1 cellular context compared by ENCODE assay signal in the genomic region with DNA sequence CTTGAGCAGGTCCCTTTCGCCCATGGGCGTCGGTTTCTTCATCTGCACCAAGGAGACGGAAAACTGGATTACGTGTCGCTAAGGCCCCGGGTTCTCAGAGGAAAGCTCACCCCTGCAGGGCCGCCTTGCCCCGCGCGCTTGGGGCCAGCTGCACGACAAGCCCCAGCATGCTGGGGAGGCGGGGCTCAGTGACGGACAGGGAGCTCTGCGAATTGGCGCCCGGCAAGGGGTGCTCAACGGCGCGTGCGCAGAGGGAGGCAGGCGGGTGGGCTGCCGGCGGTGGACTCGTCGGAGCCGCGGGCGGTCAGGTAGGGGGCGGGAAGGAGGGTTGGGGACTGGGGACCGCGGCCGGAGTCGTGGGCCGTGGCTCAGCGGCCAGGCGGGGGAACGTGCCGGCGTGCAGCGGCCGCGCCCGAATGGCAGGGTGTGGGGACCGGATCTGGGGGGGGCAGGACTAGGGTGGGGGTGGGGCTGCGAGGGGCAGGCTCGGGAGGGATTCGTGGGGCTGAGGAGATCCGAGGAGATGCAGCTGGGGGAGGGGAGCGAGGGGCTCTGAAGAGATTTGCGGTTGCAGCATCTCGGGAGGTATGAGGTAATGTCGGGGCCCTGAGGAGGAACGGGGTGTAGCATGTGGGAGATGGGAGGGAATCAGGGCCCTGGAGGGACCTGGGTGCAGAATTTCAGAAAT.
A peak's percentile ranks its signal among the peaks of the same experiment; 100 is the strongest.
TF ChIP-seq lines count a peak whose summit lies in the region.

A gene with protein sequence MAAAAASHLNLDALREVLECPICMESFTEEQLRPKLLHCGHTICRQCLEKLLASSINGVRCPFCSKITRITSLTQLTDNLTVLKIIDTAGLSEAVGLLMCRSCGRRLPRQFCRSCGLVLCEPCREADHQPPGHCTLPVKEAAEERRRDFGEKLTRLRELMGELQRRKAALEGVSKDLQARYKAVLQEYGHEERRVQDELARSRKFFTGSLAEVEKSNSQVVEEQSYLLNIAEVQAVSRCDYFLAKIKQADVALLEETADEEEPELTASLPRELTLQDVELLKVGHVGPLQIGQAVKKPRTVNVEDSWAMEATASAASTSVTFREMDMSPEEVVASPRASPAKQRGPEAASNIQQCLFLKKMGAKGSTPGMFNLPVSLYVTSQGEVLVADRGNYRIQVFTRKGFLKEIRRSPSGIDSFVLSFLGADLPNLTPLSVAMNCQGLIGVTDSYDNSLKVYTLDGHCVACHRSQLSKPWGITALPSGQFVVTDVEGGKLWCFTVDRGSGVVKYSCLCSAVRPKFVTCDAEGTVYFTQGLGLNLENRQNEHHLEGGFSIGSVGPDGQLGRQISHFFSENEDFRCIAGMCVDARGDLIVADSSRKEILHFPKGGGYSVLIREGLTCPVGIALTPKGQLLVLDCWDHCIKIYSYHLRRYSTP (plus strand): TSS at position 232 of the 688 bp plus-strand sequence. CDS start 10,438 bp downstream, outside the sequence.

TF ChIP-seq in HepG2, 621 proteins besides CTCF, POLR2A, EP300 and RAD21 (continued from another document and continues in another):
- TF ChIP-seq, protein P1, sequence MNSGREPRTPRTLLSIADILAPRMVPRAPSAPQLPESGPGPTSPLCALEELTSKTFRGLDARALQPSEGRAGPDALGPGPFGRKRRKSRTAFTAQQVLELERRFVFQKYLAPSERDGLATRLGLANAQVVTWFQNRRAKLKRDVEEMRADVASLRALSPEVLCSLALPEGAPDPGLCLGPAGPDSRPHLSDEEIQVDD (CRISPR knock-in tag; IDR thresholded peaks at IDR 0.05; ENCODE audit: borderline replicate concordance), result peak; percentile 21; the same call in 1 of the 2 replicates
- TF ChIP-seq ZNF234 (CRISPR knock-in tag; conservative IDR thresholded peaks at IDR 0.05) (no peak), FLYWCH1 (CRISPR knock-in tag; IDR thresholded peaks at IDR 0.05) (no peak), HNRNPL (IDR thresholded peaks at IDR 0.05; ENCODE audit: low read depth, low read length) (no peak), GLI4 (CRISPR knock-in tag; IDR thresholded peaks at IDR 0.05; ENCODE audit: borderline replicate concordance) (0 out of 2 replicates have a peak, but pooled peaks have one; percentile 10), KMT2A (CRISPR knock-in tag; IDR thresholded peaks at IDR 0.05) (peak; percentile 66), ZNF484 (CRISPR knock-in tag; IDR thresholded peaks at IDR 0.05; ENCODE audit: borderline replicate concordance, low read depth) (0 out of 2 replicates have a peak, but pooled peaks have one; percentile 49), ZNF34 (CRISPR knock-in tag; IDR thresholded peaks at IDR 0.05; ENCODE audit: borderline replicate concordance) (no peak), RXRB (CRISPR knock-in tag; IDR thresholded peaks at IDR 0.05; ENCODE audit: borderline replicate concordance) (no peak), CBX5 (CRISPR knock-in tag; IDR thresholded peaks at IDR 0.05; ENCODE audit: borderline replicate concordance) (peak; percentile 12; the same call in 1 of the 2 replicates), ZNF614 (CRISPR knock-in tag; IDR thresholded peaks at IDR 0.05; ENCODE audit: borderline replicate concordance) (0 out of 2 replicates have a peak, but pooled peaks have one; percentile 32), TP53 (CRISPR knock-in tag; conservative IDR thresholded peaks at IDR 0.05) (peak; percentile 96), RFXANK (CRISPR knock-in tag; IDR thresholded peaks at IDR 0.05) (no peak), JUNB (CRISPR knock-in tag; IDR thresholded peaks at IDR 0.05; ENCODE audit: borderline replicate concordance) (no peak), ZNF83 (CRISPR knock-in tag; IDR thresholded peaks at IDR 0.05; ENCODE audit: borderline replicate concordance) (no peak), ZNF44 (CRISPR knock-in tag; IDR thresholded peaks at IDR 0.05) (0 out of 2 replicates have a peak, but pooled peaks have one; percentile 63), GABPB1 (CRISPR knock-in tag; IDR thresholded peaks at IDR 0.05) (peak; percentile 75), ZNF292 (CRISPR knock-in tag; IDR thresholded peaks at IDR 0.05; ENCODE audit: borderline replicate concordance, low read depth) (peak; percentile 50; the same call in 1 of the 2 replicates), ARID2 (CRISPR knock-in tag; IDR thresholded peaks at IDR 0.05; ENCODE audit: borderline replicate concordance) (no peak), ZNF563 (CRISPR knock-in tag; IDR thresholded peaks at IDR 0.05) (peak; percentile 69; the same call in 1 of the 2 replicates), PHF20 (CRISPR knock-in tag; IDR thresholded peaks at IDR 0.05) (peak; percentile 39; the same call in 1 of the 2 replicates), MXI1 (IDR thresholded peaks at IDR 0.05; ENCODE audit: borderline replicate concordance, low read depth, low read length) (peak; percentile 75; the same call in 2 of the 3 replicates), NFKBIZ (CRISPR knock-in tag; IDR thresholded peaks at IDR 0.05) (peak; percentile 75; the same call in 1 of the 2 replicates), CBX1 (IDR thresholded peaks at IDR 0.05; ENCODE audit: low read depth) (no peak), KLF9 (CRISPR knock-in tag; IDR thresholded peaks at IDR 0.05; ENCODE audit: low read depth) (no peak), ZBTB38 (CRISPR knock-in tag; IDR thresholded peaks at IDR 0.05) (no peak), ZNF17 (CRISPR knock-in tag; IDR thresholded peaks at IDR 0.05) (no peak), FOXA3 (CRISPR knock-in tag; IDR thresholded peaks at IDR 0.05) (peak; percentile 42; the same call in 1 of the 2 replicates), NFKB2 (CRISPR knock-in tag; IDR thresholded peaks at IDR 0.05; ENCODE audit: borderline replicate concordance) (peak; percentile 59; the same call in 1 of the 2 replicates), ZNF335 (CRISPR knock-in tag; IDR thresholded peaks at IDR 0.05) (peak; percentile 19; the same call in 1 of the 2 replicates), ZNF557 (CRISPR knock-in tag; IDR thresholded peaks at IDR 0.05) (0 out of 2 replicates have a peak, but pooled peaks have one; percentile 56), YEATS2 (CRISPR knock-in tag; IDR thresholded peaks at IDR 0.05; ENCODE audit: borderline replicate concordance) (peak; percentile 59; the same call in 1 of the 2 replicates), ZNF780A (CRISPR knock-in tag; IDR thresholded peaks at IDR 0.05) (no peak), MAZ (IDR thresholded peaks at IDR 0.05; ENCODE audit: borderline replicate concordance, low read depth, low read length) (no peak), MAZ (CRISPR knock-in tag; IDR thresholded peaks at IDR 0.05; ENCODE audit: low read depth) (peak; percentile 79), ZSCAN25 (CRISPR knock-in tag; IDR thresholded peaks at IDR 0.05) (peak; percentile 92), ZNF850 (CRISPR knock-in tag; conservative IDR thresholded peaks at IDR 0.05) (no peak), TARDBP (CRISPR knock-in tag; IDR thresholded peaks at IDR 0.05) (peak; percentile 57; the same call in 1 of the 2 replicates), ZNF678 (CRISPR knock-in tag; IDR thresholded peaks at IDR 0.05) (0 out of 2 replicates have a peak, but pooled peaks have one; percentile 41), TFE3 (CRISPR knock-in tag; IDR thresholded peaks at IDR 0.05) (0 out of 2 replicates have a peak, but pooled peaks have one; percentile 47), ZSCAN31 (CRISPR knock-in tag; IDR thresholded peaks at IDR 0.05; ENCODE audit: low read depth) (peak; percentile 83), NONO (IDR thresholded peaks at IDR 0.05) (no peak), NONO (CRISPR knock-in tag; conservative IDR thresholded peaks at IDR 0.05) (peak; percentile 75), ZNF609 (CRISPR knock-in tag; IDR thresholded peaks at IDR 0.05; ENCODE audit: borderline replicate concordance) (0 out of 2 replicates have a peak, but pooled peaks have one; percentile 18)
- TF ChIP-seq, protein P2, sequence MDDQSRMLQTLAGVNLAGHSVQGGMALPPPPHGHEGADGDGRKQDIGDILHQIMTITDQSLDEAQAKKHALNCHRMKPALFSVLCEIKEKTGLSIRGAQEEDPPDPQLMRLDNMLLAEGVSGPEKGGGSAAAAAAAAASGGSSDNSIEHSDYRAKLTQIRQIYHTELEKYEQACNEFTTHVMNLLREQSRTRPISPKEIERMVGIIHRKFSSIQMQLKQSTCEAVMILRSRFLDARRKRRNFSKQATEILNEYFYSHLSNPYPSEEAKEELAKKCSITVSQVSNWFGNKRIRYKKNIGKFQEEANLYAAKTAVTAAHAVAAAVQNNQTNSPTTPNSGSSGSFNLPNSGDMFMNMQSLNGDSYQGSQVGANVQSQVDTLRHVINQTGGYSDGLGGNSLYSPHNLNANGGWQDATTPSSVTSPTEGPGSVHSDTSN (CRISPR knock-in tag; IDR thresholded peaks at IDR 0.05; ENCODE audit: borderline replicate concordance), result peak; percentile 87; the same call in 1 of the 2 replicates
- TF ChIP-seq, protein P3, sequence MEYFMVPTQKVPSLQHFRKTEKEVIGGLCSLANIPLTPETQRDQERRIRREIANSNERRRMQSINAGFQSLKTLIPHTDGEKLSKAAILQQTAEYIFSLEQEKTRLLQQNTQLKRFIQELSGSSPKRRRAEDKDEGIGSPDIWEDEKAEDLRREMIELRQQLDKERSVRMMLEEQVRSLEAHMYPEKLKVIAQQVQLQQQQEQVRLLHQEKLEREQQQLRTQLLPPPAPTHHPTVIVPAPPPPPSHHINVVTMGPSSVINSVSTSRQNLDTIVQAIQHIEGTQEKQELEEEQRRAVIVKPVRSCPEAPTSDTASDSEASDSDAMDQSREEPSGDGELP (IDR thresholded peaks at IDR 0.05; ENCODE audit: borderline replicate concordance, low read depth), result peak; percentile 84; the same call in 1 of the 2 replicates
- TF ChIP-seq, protein P4, sequence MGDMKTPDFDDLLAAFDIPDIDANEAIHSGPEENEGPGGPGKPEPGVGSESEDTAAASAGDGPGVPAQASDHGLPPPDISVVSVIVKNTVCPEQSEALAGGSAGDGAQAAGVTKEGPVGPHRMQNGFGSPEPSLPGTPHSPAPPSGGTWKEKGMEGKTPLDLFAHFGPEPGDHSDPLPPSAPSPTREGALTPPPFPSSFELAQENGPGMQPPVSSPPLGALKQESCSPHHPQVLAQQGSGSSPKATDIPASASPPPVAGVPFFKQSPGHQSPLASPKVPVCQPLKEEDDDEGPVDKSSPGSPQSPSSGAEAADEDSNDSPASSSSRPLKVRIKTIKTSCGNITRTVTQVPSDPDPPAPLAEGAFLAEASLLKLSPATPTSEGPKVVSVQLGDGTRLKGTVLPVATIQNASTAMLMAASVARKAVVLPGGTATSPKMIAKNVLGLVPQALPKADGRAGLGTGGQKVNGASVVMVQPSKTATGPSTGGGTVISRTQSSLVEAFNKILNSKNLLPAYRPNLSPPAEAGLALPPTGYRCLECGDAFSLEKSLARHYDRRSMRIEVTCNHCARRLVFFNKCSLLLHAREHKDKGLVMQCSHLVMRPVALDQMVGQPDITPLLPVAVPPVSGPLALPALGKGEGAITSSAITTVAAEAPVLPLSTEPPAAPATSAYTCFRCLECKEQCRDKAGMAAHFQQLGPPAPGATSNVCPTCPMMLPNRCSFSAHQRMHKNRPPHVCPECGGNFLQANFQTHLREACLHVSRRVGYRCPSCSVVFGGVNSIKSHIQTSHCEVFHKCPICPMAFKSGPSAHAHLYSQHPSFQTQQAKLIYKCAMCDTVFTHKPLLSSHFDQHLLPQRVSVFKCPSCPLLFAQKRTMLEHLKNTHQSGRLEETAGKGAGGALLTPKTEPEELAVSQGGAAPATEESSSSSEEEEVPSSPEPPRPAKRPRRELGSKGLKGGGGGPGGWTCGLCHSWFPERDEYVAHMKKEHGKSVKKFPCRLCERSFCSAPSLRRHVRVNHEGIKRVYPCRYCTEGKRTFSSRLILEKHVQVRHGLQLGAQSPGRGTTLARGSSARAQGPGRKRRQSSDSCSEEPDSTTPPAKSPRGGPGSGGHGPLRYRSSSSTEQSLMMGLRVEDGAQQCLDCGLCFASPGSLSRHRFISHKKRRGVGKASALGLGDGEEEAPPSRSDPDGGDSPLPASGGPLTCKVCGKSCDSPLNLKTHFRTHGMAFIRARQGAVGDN (CRISPR knock-in tag; IDR thresholded peaks at IDR 0.05), result peak; percentile 89
